Comparison of ENCODE assay signal across 15 cellular contexts in genomic region chr2:181313845-181314244, GRCh38.
DNase-seq lines count a peak whose midpoint lies in the region; ATAC-seq and TF ChIP-seq lines count a peak whose summit lies in the region.
"Had no signal": no experiment of that assay in that cellular context is flagged by ENCODE, and none has a peak within 500 bp of the region (broad histone marks: within the 10 kb centered on the region; RNA-seq: fewer than 3 reads in every experiment).

No MANE protein-coding gene starts in this region.

- peak overlapping the region; percentile 78 for H3K4me3 Mint-ChIP-seq in stimulated activated naive CD8-positive, alpha-beta T cell treated with anti-CD3 and anti-CD28 coated beads, Interleukin-15, Interleukin-2, amounts not matched to agents 100 ng/mL and 50 ng/mL, for 24 hours
- H3K4me3 Mint-ChIP-seq in activated T-helper 17 cell treated with anti-CD3 and anti-CD28 coated beads, Interleukin-2, amount 50 U/mL, for 72 hours, result peak overlapping the region; percentile 72
- no peak overlapping the region for H3K4me3 Mint-ChIP-seq in Calu3 (ENCODE audit: low read depth, unreplicated experiment)
- H3K4me3 Mint-ChIP-seq: neural crest cell, type B pancreatic cell, WTC11 had no signal

- no peak overlapping the region for H3K9ac ChIP-seq in smooth muscle cell (ENCODE audit: low read depth)

- no peak overlapping the region for H3K27ac ChIP-seq in smooth muscle cell (ENCODE audit: low read depth)
- H3K27ac ChIP-seq: breast epithelium had no signal

- H3K27ac Mint-ChIP-seq in stimulated activated naive CD8-positive, alpha-beta T cell treated with anti-CD3 and anti-CD28 coated beads, Interleukin-15, Interleukin-2, amounts not matched to agents 100 ng/mL and 50 ng/mL, for 24 hours, result peak overlapping the region; percentile 98
- peak overlapping the region; percentile 93 for H3K27ac Mint-ChIP-seq in activated T-helper 17 cell treated with anti-CD3 and anti-CD28 coated beads, Interleukin-2, amount 50 U/mL, for 72 hours
- H3K27ac Mint-ChIP-seq in Calu3 (ENCODE audit: unreplicated experiment), result no peak overlapping the region
- H3K27ac Mint-ChIP-seq: type B pancreatic cell, WTC11 had no signal

- no peak for ATAC-seq in stimulated activated naive CD8-positive, alpha-beta T cell treated with anti-CD3 and anti-CD28 coated beads, Interleukin-15, Interleukin-2, amounts not matched to agents 100 U/mL and 50 U/mL, for 24 hours
- ATAC-seq in HG03565 (IDR thresholded peaks at IDR 0.05; ENCODE audit: unreplicated experiment) (peak; percentile 17), GM21367 (IDR thresholded peaks at IDR 0.05; ENCODE audit: unreplicated experiment) (no peak)
- no peak for ATAC-seq in activated T-helper 17 cell treated with anti-CD3 and anti-CD28 coated beads, Interleukin-2, amount 50 U/mL, for 72 hours (replicated peaks)
- ATAC-seq: WTC11 had no signal

- H3K4me3 ChIP-seq in smooth muscle cell, result no peak overlapping the region
- H3K4me3 ChIP-seq: breast epithelium had no signal

- H3K4me1 Mint-ChIP-seq in stimulated activated naive CD8-positive, alpha-beta T cell treated with anti-CD3 and anti-CD28 coated beads, Interleukin-15, Interleukin-2, amounts not matched to agents 100 ng/mL and 50 ng/mL, for 24 hours (ENCODE audit: low read depth), result peaks cover 67% of the 10 kb centered on the region
- peaks cover 26% of the 10 kb centered on the region for H3K4me1 Mint-ChIP-seq in activated T-helper 17 cell treated with anti-CD3 and anti-CD28 coated beads, Interleukin-2, amount 50 U/mL, for 72 hours
- H3K4me1 Mint-ChIP-seq in Calu3 (ENCODE audit: low read depth, unreplicated experiment), result no peaks in the 10 kb centered on the region

- no TSS peak for BruUV-seq in Calu3 (replicated peaks; lab: Mats Ljungman, UMichigan)

- H3K9me3 ChIP-seq in smooth muscle cell (replicated peaks; ENCODE audit: low read depth), result no peaks in the 10 kb centered on the region
- H3K9me3 ChIP-seq: breast epithelium had no signal

- no peaks in the 10 kb centered on the region for H3K36me3 ChIP-seq in smooth muscle cell (ENCODE audit: low read depth)
- H3K36me3 ChIP-seq: breast epithelium had no signal

- H3K36me3 Mint-ChIP-seq in stimulated activated naive CD8-positive, alpha-beta T cell treated with anti-CD3 and anti-CD28 coated beads, Interleukin-15, Interleukin-2, amounts not matched to agents 100 ng/mL and 50 ng/mL, for 24 hours (ENCODE audit: low read depth), result no peaks in the 10 kb centered on the region
- H3K36me3 Mint-ChIP-seq in activated T-helper 17 cell treated with anti-CD3 and anti-CD28 coated beads, Interleukin-2, amount 50 U/mL, for 72 hours (ENCODE audit: low read depth), result no peaks in the 10 kb centered on the region
- H3K36me3 Mint-ChIP-seq in Calu3 (ENCODE audit: insufficient read depth, unreplicated experiment), result no peaks in the 10 kb centered on the region
- H3K36me3 Mint-ChIP-seq: type B pancreatic cell, WTC11 had no signal

- no peaks in the 10 kb centered on the region for H3K79me2 ChIP-seq in smooth muscle cell (ENCODE audit: low read depth)

- intact Hi-C loops in Calu3 (cut with micrococcal nuclease; ENCODE audit: unreplicated experiment), result no loop called here

- no peaks in the 10 kb centered on the region for H4K20me1 ChIP-seq in smooth muscle cell (ENCODE audit: low read depth)

- 88% methylated on average over 1 of the region's 1 CpG for WGBS in smooth muscle cell (ENCODE audit: low lambda C conversion rate)

- no peak for TF ChIP-seq CTCF in Calu3 (IDR thresholded peaks at IDR 0.05; ENCODE audit: unreplicated experiment)
- TF ChIP-seq CTCF in smooth muscle cell (IDR thresholded peaks at IDR 0.05; ENCODE audit: borderline replicate concordance, insufficient read depth, poor library complexity, severe bottlenecking), result no peak

- no peaks in the 10 kb centered on the region for H3K27me3 ChIP-seq in smooth muscle cell (ENCODE audit: low read depth)
- H3K27me3 ChIP-seq: breast epithelium had no signal

- no peak overlapping the region for H2AFZ ChIP-seq in smooth muscle cell (ENCODE audit: low read depth)

- no peaks in the 10 kb centered on the region for H3K9me3 Mint-ChIP-seq in stimulated activated naive CD8-positive, alpha-beta T cell treated with anti-CD3 and anti-CD28 coated beads, Interleukin-15, Interleukin-2, amounts not matched to agents 100 ng/mL and 50 ng/mL, for 24 hours
- no peaks in the 10 kb centered on the region for H3K9me3 Mint-ChIP-seq in activated T-helper 17 cell treated with anti-CD3 and anti-CD28 coated beads, Interleukin-2, amount 50 U/mL, for 72 hours
- no peaks in the 10 kb centered on the region for H3K9me3 Mint-ChIP-seq in Calu3 (ENCODE audit: low read depth, unreplicated experiment)
- H3K9me3 Mint-ChIP-seq: neural crest cell, type B pancreatic cell, WTC11 had no signal

- H3F3A ChIP-seq in smooth muscle cell (ENCODE audit: low read depth), result no peaks in the 10 kb centered on the region

- no peak for DNase-seq in stimulated activated naive CD8-positive, alpha-beta T cell treated with anti-CD3 and anti-CD28 coated beads, Interleukin-15, Interleukin-2, amounts not matched to agents 100 U/mL and 50 U/mL, for 24 hours
- DNase-seq in middle frontal gyrus (ENCODE audit: extremely low spot score, low spot score), result no peak
- DNase-seq in Calu3, result no peak
- no peak for DNase-seq in smooth muscle cell (lab: John Stamatoyannopoulos, UW; ENCODE audit: unreplicated experiment)
- DNase-seq: activated effector memory CD4-positive, alpha-beta T cell treated with Interleukin-2 at 50 U/mL for 16 hours; NCI-H1092 treated with DMSO at 0.1 percent for 48 hours; stimulated activated CD4-positive, alpha-beta T cell treated with anti-CD3 and anti-CD28 coated beads, Interleukin-2, amount 100 ng/mL, for 24 hours had no signal

- H3K4me1 ChIP-seq in smooth muscle cell (ENCODE audit: low read depth), result no peaks in the 10 kb centered on the region
- H3K4me1 ChIP-seq: breast epithelium had no signal

- CTCF ChIA-PET in Calu3 (lab: Charles Lee), result no interaction called here

- no peak overlapping the region for H3K4me2 ChIP-seq in smooth muscle cell

- H3K27me3 Mint-ChIP-seq in stimulated activated naive CD8-positive, alpha-beta T cell treated with anti-CD3 and anti-CD28 coated beads, Interleukin-15, Interleukin-2, amounts not matched to agents 100 ng/mL and 50 ng/mL, for 24 hours, result no peaks in the 10 kb centered on the region
- no peaks in the 10 kb centered on the region for H3K27me3 Mint-ChIP-seq in activated T-helper 17 cell treated with anti-CD3 and anti-CD28 coated beads, Interleukin-2, amount 50 U/mL, for 72 hours
- H3K27me3 Mint-ChIP-seq in Calu3 (ENCODE audit: unreplicated experiment), result no peaks in the 10 kb centered on the region
- H3K27me3 Mint-ChIP-seq: type B pancreatic cell had no signal
